ENCODE assay signal across 9 cellular contexts in genomic region chr1:15683411-15684039, GRCh38. TPM values are rescaled to one million over a fixed set of nuclear protein-coding genes. Genes with fewer than 3 reads are reported as not detected.
DNase-seq lines count a peak whose midpoint lies in the region; ATAC-seq, FAIRE-seq and TF ChIP-seq lines count a peak whose summit lies in the region.
"Had no signal": no experiment of that assay in that cellular context is flagged by ENCODE, and none has a peak within 500 bp of the region (broad histone marks: within the 10 kb centered on the region; RNA-seq: fewer than 3 reads in every experiment).

No MANE protein-coding gene starts in this region.

- H3K4me1 Mint-ChIP-seq in GM23338 = peaks cover 20% of the 10 kb centered on the region
- H3K4me1 Mint-ChIP-seq in activated CD8-positive, alpha-beta T cell treated with anti-CD3 and anti-CD28 coated beads for 36 hours (ENCODE audit: low read depth) = peaks cover 44% of the 10 kb centered on the region

- peaks cover 8% of the 10 kb centered on the region for H3K27me3 Mint-ChIP-seq in GM23338 (ENCODE audit: insufficient read depth, low read depth, poor library complexity)
- no peaks in the 10 kb centered on the region for H3K27me3 Mint-ChIP-seq in activated CD8-positive, alpha-beta T cell treated with anti-CD3 and anti-CD28 coated beads for 36 hours

- peaks cover 10% of the 10 kb centered on the region for H3K4me1 ChIP-seq in GM23338 (ENCODE audit: insufficient read depth)
- peaks cover 60% of the 10 kb centered on the region for H3K4me1 ChIP-seq in left ventricle myocardium inferior
- peaks cover 53 to 57% of the 10 kb centered on the region in 2 donors for H3K4me1 ChIP-seq in gastrocnemius medialis

- peak overlapping the region; percentile 72 for H3K4me3 Mint-ChIP-seq in GM23338
- peak overlapping the region; percentile 73 for H3K4me3 Mint-ChIP-seq in activated CD8-positive, alpha-beta T cell treated with anti-CD3 and anti-CD28 coated beads for 36 hours

- H3K36me3 ChIP-seq in GM23338 (ENCODE audit: insufficient read depth) (no peaks in the 10 kb centered on the region), left ventricle myocardium inferior (no peaks in the 10 kb centered on the region), gastrocnemius medialis (no peaks in the 10 kb centered on the region)

- H3K4me3 ChIP-seq in GM23338 (peak overlapping the region; percentile 72), left ventricle myocardium inferior (peak overlapping the region; percentile 88), gastrocnemius medialis (peak overlapping the region; percentile 66 to 80 (median 72))

- CTCF ChIA-PET in activated CD8-positive, alpha-beta T cell treated with anti-CD3 and anti-CD28 coated beads for 36 hours (lab: Charles Lee) = no interaction called here

- POLR2A ChIA-PET in activated CD8-positive, alpha-beta T cell treated with anti-CD3 and anti-CD28 coated beads for 36 hours (lab: Charles Lee) = no interaction called here

- intact Hi-C loops in activated CD8-positive, alpha-beta T cell treated with anti-CD3 and anti-CD28 coated beads for 36 hours (cut with micrococcal nuclease) = no loop called here
- intact Hi-C loops in left ventricle myocardium inferior (cut with micrococcal nuclease) (no loop called here), gastrocnemius medialis (cut with DNase I; ENCODE audit: low total_unique reads) (loop anchor here (5.0 kb wide), 1 partner anchor 66 kb away; the partner anchor contains the start of gene DDI2)

- FAIRE-seq in GM12891 (lab: Jason Lieb, UNC) = no peak

- H3F3A ChIP-seq in GM23338 (replicated peaks; ENCODE audit: low read depth) = 0 out of 2 replicates have a peak, but pooled peaks cover 7% of the 10 kb centered on the region

- peaks cover 5% of the 10 kb centered on the region for H4K20me1 ChIP-seq in GM23338 (replicated peaks; ENCODE audit: insufficient read depth)

- peaks cover 37% of the 10 kb centered on the region for H3K79me2 ChIP-seq in GM23338 (replicated peaks; ENCODE audit: insufficient read depth)

- in situ Hi-C loops in gastrocnemius medialis (cut with MboI; ENCODE audit: low sequenced_read_pairs in 4 of 4) = no loop called here

- H3K27ac Mint-ChIP-seq in GM23338 = no peak overlapping the region
- H3K27ac Mint-ChIP-seq in activated CD8-positive, alpha-beta T cell treated with anti-CD3 and anti-CD28 coated beads for 36 hours = peak overlapping the region; percentile 86

- H3K9me3 ChIP-seq in left ventricle myocardium inferior (replicated peaks) (no peaks in the 10 kb centered on the region), gastrocnemius medialis (no peaks in the 10 kb centered on the region)

- H3K9me3 Mint-ChIP-seq in GM23338 = peaks cover 2% of the 10 kb centered on the region; the same call in 1 of the 3 replicates
- H3K9me3 Mint-ChIP-seq in activated CD8-positive, alpha-beta T cell treated with anti-CD3 and anti-CD28 coated beads for 36 hours = peaks cover 6% of the 10 kb centered on the region

- TF ChIP-seq POLR2A in gastrocnemius medialis (IDR thresholded peaks at IDR 0.05) = no peak
- TF ChIP-seq POLR2A in GM12891 (IDR thresholded peaks at IDR 0.05; ENCODE audit: low read depth, low read length) = no peak

- H3K27me3 ChIP-seq in GM23338 (ENCODE audit: insufficient read depth) (no peaks in the 10 kb centered on the region), left ventricle myocardium inferior (ENCODE audit: low read depth) (no peaks in the 10 kb centered on the region), gastrocnemius medialis (no peaks in the 10 kb centered on the region)

- no peak for TF ChIP-seq CTCF in GM23338 (conservative IDR thresholded peaks at IDR 0.05; ENCODE audit: low read depth in 2 of 2)
- no peak for TF ChIP-seq CTCF in activated CD8-positive, alpha-beta T cell treated with anti-CD3 and anti-CD28 coated beads for 36 hours (IDR thresholded peaks at IDR 0.05)
- no peak for TF ChIP-seq CTCF in left ventricle myocardium inferior (IDR thresholded peaks at IDR 0.05; ENCODE audit: borderline replicate concordance)
- no peak for TF ChIP-seq CTCF in gastrocnemius medialis (IDR thresholded peaks at IDR 0.05 in 4 of 5, conservative IDR thresholded peaks at IDR 0.05 in 1 of 5)

- H3K9me2 ChIP-seq in GM23338 (ENCODE audit: insufficient read depth) = no peaks in the 10 kb centered on the region

- no peak for DNase-seq in GM23338 (ENCODE audit: low spot score)
- DNase-seq in activated CD8-positive, alpha-beta T cell treated with anti-CD3 and anti-CD28 coated beads for 36 hours = no peak
- no peak for DNase-seq in left ventricle myocardium inferior
- no peak for DNase-seq in gastrocnemius medialis
- DNase-seq in GM12891 (ENCODE audit: insufficient read length, low spot score) = no peak
- DNase-seq in mesenteric fat pad (ENCODE audit: low spot score) = no peak

- H2AFZ ChIP-seq in GM23338 = 0 out of 2 replicates have a peak overlapping the region, but pooled peaks have one; percentile 32

- no peak overlapping the region for H3K27ac ChIP-seq in GM23338 (ENCODE audit: low read depth)
- peak overlapping the region; percentile 94 for H3K27ac ChIP-seq in left ventricle myocardium inferior (replicated peaks)
- H3K27ac ChIP-seq in gastrocnemius medialis = peak overlapping the region; percentile 85 to 98 (median 93)

- H3K36me3 Mint-ChIP-seq in GM23338 (ENCODE audit: low read depth) = 0 out of 3 replicates have a peak, but pooled peaks cover 6% of the 10 kb centered on the region
- peaks cover 10% of the 10 kb centered on the region for H3K36me3 Mint-ChIP-seq in activated CD8-positive, alpha-beta T cell treated with anti-CD3 and anti-CD28 coated beads for 36 hours (ENCODE audit: low read depth)

- ATAC-seq in GM23338 (no peak), gastrocnemius medialis (no peak), HG02938 (IDR thresholded peaks at IDR 0.05; ENCODE audit: unreplicated experiment) (no peak), GM19324 (IDR thresholded peaks at IDR 0.05; ENCODE audit: low FRiP score, unreplicated experiment) (no peak)
- ATAC-seq in activated CD8-positive, alpha-beta T cell treated with anti-CD3 and anti-CD28 coated beads for 36 hours = no peak

- H3K4me2 ChIP-seq in GM23338 = peak overlapping the region; percentile 85

TF ChIP-seq in GM12891, 5 proteins besides CTCF, POLR2A, EP300 and RAD21:
- no peak for TF ChIP-seq SPI1 (IDR thresholded peaks at IDR 0.05; ENCODE audit: low read depth, low read length)
- TF ChIP-seq PAX5 (IDR thresholded peaks at IDR 0.05; ENCODE audit: insufficient read depth, low read length, severe bottlenecking) = no peak
- no peak for TF ChIP-seq POU2F2 (IDR thresholded peaks at IDR 0.05; ENCODE audit: low read depth, low read length)
- no peak for TF ChIP-seq TAF1 (IDR thresholded peaks at IDR 0.05; ENCODE audit: low read depth, low read length)
- no peak for TF ChIP-seq POLR2AphosphoS5 (IDR thresholded peaks at IDR 0.05; ENCODE audit: low read depth, low read length)
TF ChIP-seq in GM12891: peak in this region for 0.

RNA-seq across cellular contexts. Expression of gene PLEKHM2, which starts 0.6 kb away (rescaled TPM):
- total RNA-seq in GM23338 (2014; rRNA removed; shearing (Covaris generic)) = 36.6 and 40.0 TPM in 2 replicates
- polyA plus RNA-seq in GM23338 (2016; fragmentation: Nextera tagmentation; extraction: Ambion mirVana) = 11.2 and 12.8 TPM in 2 replicates
- 10 to 100 TPM; 41.5 to 42.9 TPM for total RNA-seq in activated CD8-positive, alpha-beta T cell treated with anti-CD3 and anti-CD28 coated beads for 36 hours
- 90.3 TPM for total RNA-seq in left ventricle myocardium inferior
- total RNA-seq in gastrocnemius medialis = 100 to 1,000 TPM in 3 of 4 donors, 10 to 100 TPM in 1; 86.7 to 170 (median 144) TPM
- polyA plus RNA-seq in GM12891 (2012; ENCODE audit: low read depth, missing spikeins) = 27.3 TPM
- total RNA-seq in mesenteric fat pad = 94.6 TPM

RNA-seq across cellular contexts. Expression of gene SLC25A34, which starts 52.5 kb away (rescaled TPM):
- 0.27 and 3.5 TPM in 2 replicates for total RNA-seq in GM23338 (2014; rRNA removed; shearing (Covaris generic))
- 0.11 and 0.16 TPM in 2 replicates for polyA plus RNA-seq in GM23338 (2016; fragmentation: Nextera tagmentation; extraction: Ambion mirVana)
- under 1 TPM; 0.56 to 0.81 TPM for total RNA-seq in activated CD8-positive, alpha-beta T cell treated with anti-CD3 and anti-CD28 coated beads for 36 hours
- 34.0 TPM for total RNA-seq in left ventricle myocardium inferior
- total RNA-seq in gastrocnemius medialis = 10 to 100 TPM in 3 of 4 donors, 1 to 10 TPM in 1; 7.8 to 17.2 (median 13.8) TPM
- 0.42 TPM for polyA plus RNA-seq in GM12891 (2012; ENCODE audit: low read depth, missing spikeins)
- total RNA-seq in mesenteric fat pad = 2.2 TPM

RNA-seq across cellular contexts. Expression of gene TMEM82, which starts 58.8 kb away (rescaled TPM):
- total RNA-seq in GM23338 (2014; rRNA removed; shearing (Covaris generic)) = not detected in 2 replicates
- 0.42 TPM in 1 of 2 replicates, not detected in the other for polyA plus RNA-seq in GM23338 (2016; fragmentation: Nextera tagmentation; extraction: Ambion mirVana)
- total RNA-seq in activated CD8-positive, alpha-beta T cell treated with anti-CD3 and anti-CD28 coated beads for 36 hours = not detected
- total RNA-seq in left ventricle myocardium inferior = not detected
- under 1 TPM in 1 of 4 donors, not detected in 3; 0.33 TPM for total RNA-seq in gastrocnemius medialis
- polyA plus RNA-seq in GM12891 (2012; ENCODE audit: low read depth, missing spikeins) = not detected
- total RNA-seq in mesenteric fat pad = not detected
- total RNA-seq: activated CD8-positive, alpha-beta memory T cell treated with anti-CD3 and anti-CD28 coated beads for 36 hours had no signal
